8 cellular contexts compared by ENCODE assay signal in genomic region chr17:72592242-72592966, GRCh38.
DNase-seq lines count a peak whose midpoint lies in the region; ATAC-seq and TF ChIP-seq lines count a peak whose summit lies in the region.

No MANE protein-coding gene starts in this region.

- H3K4me3 ChIP-seq in mucosa of descending colon: peak overlapping the region; percentile 70

- no peaks in the 10 kb centered on the region for H3K9me3 ChIP-seq in mucosa of descending colon

- no peak for TF ChIP-seq CTCF in mucosa of descending colon (IDR thresholded peaks at IDR 0.05)

- DNase-seq in NCI-H460 (ENCODE audit: extremely low read depth, low read depth) (peak; percentile 64), activated T-cell treated with anti-CD3 and anti-CD28 coated beads for 1 hour (ENCODE audit: low read depth) (peak; percentile 27), erythroblast (lab: John Stamatoyannopoulos, UW) (peak; percentile 17 to 24), mucosa of descending colon (peak; percentile 82 to 92 (median 87))
- peak; percentile 70 for DNase-seq in stimulated activated CD8-positive, alpha-beta memory T cell treated with anti-CD3 and anti-CD28 coated beads, Interleukin-4, amount 100 ng/mL, for 48 hours

- intact Hi-C loops in mucosa of descending colon (cut with DNase I, micrococcal nuclease): no loop called here

- H3K36me3 ChIP-seq in mucosa of descending colon (ENCODE audit: low read depth): no peaks in the 10 kb centered on the region

- ATAC-seq in GM18498 (IDR thresholded peaks at IDR 0.05; ENCODE audit: unreplicated experiment): peak; percentile 83
- peak; percentile 66 for ATAC-seq in HG02885 (IDR thresholded peaks at IDR 0.05; ENCODE audit: poor library complexity, unreplicated experiment)
- peak; percentile 81 for ATAC-seq in mucosa of descending colon
- no peak for ATAC-seq in HG03565 (IDR thresholded peaks at IDR 0.05; ENCODE audit: unreplicated experiment)

- H3K4me1 ChIP-seq in mucosa of descending colon (ENCODE audit: low read depth): peaks cover 3% of the 10 kb centered on the region

- no peak for TF ChIP-seq POLR2A in erythroblast (IDR thresholded peaks at IDR 0.05; ENCODE audit: low read length)

Comparison
In these comparisons a context has a peak if more than half of its experiments do, and no peak if none do; other contexts are left out.
1. DNase-seq: peak in every context shown above with its lines; median percentile 87 in mucosa of descending colon; 70 in stimulated activated CD8-positive, alpha-beta memory T cell treated with anti-CD3 and anti-CD28 coated beads, Interleukin-4, amount 100 ng/mL, for 48 hours; 64 in NCI-H460; 27 in activated T-cell treated with anti-CD3 and anti-CD28 coated beads for 1 hour; 20 in erythroblast.